Comparison of ENCODE assay signal across 10 cellular contexts in genomic region chr2:135931776-135932438, GRCh38.
DNase-seq lines count a peak whose midpoint lies in the region; ATAC-seq lines count a peak whose summit lies in the region.
"Had no signal": no experiment of that assay in that cellular context is flagged by ENCODE, and none has a peak within 500 bp of the region (broad histone marks: within the 10 kb centered on the region; RNA-seq: fewer than 3 reads in every experiment).

No MANE protein-coding gene starts in this region.

- peak overlapping the region; percentile 66 to 83 for H3K27ac Mint-ChIP-seq in stimulated activated naive CD8-positive, alpha-beta T cell treated with anti-CD3 and anti-CD28 coated beads, Interleukin-15, amount 100 ng/mL, for 72 hours

- ATAC-seq in stimulated activated naive CD8-positive, alpha-beta T cell treated with anti-CD3 and anti-CD28 coated beads, Interleukin-15, amount 100 ng/mL, for 72 hours: peak; percentile 94
- no peak for ATAC-seq in stimulated activated naive CD8-positive, alpha-beta T cell treated with anti-CD3 and anti-CD28 coated beads, Interleukin-15, Interleukin-2, amounts not matched to agents 100 U/mL and 50 U/mL, for 24 hours
- ATAC-seq in HG02938 (IDR thresholded peaks at IDR 0.05; ENCODE audit: unreplicated experiment): peak; percentile 96
- ATAC-seq: sciatic nerve had no signal

- H3K9me3 Mint-ChIP-seq in stimulated activated naive CD8-positive, alpha-beta T cell treated with anti-CD3 and anti-CD28 coated beads, Interleukin-15, amount 100 ng/mL, for 72 hours: no peaks in the 10 kb centered on the region

- no peaks in the 10 kb centered on the region for H3K27me3 Mint-ChIP-seq in stimulated activated naive CD8-positive, alpha-beta T cell treated with anti-CD3 and anti-CD28 coated beads, Interleukin-15, amount 100 ng/mL, for 72 hours

- no peak for DNase-seq in stimulated activated naive CD8-positive, alpha-beta T cell treated with anti-CD3 and anti-CD28 coated beads, Interleukin-15, amount 100 ng/mL, for 72 hours
- no peak for DNase-seq in stimulated activated naive CD8-positive, alpha-beta T cell treated with anti-CD3 and anti-CD28 coated beads, Interleukin-15, Interleukin-2, amounts not matched to agents 100 U/mL and 50 U/mL, for 24 hours
- DNase-seq in MV-4-11 (lab: John Stamatoyannopoulos, UW): peak; percentile 92
- DNase-seq in NCI-H1105 (lab: John Stamatoyannopoulos, UW): no peak
- no peak for DNase-seq in nucleus accumbens (lab: John Stamatoyannopoulos, UW)
- DNase-seq in SHP77 treated with DMSO at 0.1 percent for 48 hours (lab: John Stamatoyannopoulos, UW): no peak
- no peak for DNase-seq in DMS 273 treated with DMSO at 0.1 percent for 48 hours (lab: John Stamatoyannopoulos, UW)
- DNase-seq: stomach had no signal

- H3K4me3 Mint-ChIP-seq in stimulated activated naive CD8-positive, alpha-beta T cell treated with anti-CD3 and anti-CD28 coated beads, Interleukin-15, amount 100 ng/mL, for 72 hours: peak overlapping the region in 1 of 2 donors; percentile 13

- peaks cover 42% of the 10 kb centered on the region for H3K4me1 Mint-ChIP-seq in stimulated activated naive CD8-positive, alpha-beta T cell treated with anti-CD3 and anti-CD28 coated beads, Interleukin-15, amount 100 ng/mL, for 72 hours
